Comparison of ENCODE assay signal across 1 cellular context in genomic region chr10:125144693-125145623, GRCh38.
TF ChIP-seq lines count a peak whose summit lies in the region.

No MANE protein-coding gene starts in this region.

TF ChIP-seq in K562, 482 proteins besides CTCF, POLR2A, EP300 and RAD21 (continued from another document):
- TF ChIP-seq PRMT5 (CRISPR knock-in tag; IDR thresholded peaks at IDR 0.05) (no peak), NFE2 (IDR thresholded peaks at IDR 0.05; ENCODE audit: low read depth) (no peak), MTF1 (CRISPR knock-in tag; IDR thresholded peaks at IDR 0.05; ENCODE audit: borderline replicate concordance) (no peak), ELF1 (tag; IDR thresholded peaks at IDR 0.05) (no peak), C11orf30 (IDR thresholded peaks at IDR 0.05; ENCODE audit: low read depth) (no peak), CSDE1 (IDR thresholded peaks at IDR 0.05) (no peak), IFI16 (CRISPR knock-in tag; IDR thresholded peaks at IDR 0.05) (no peak), THRB (CRISPR knock-in tag; conservative IDR thresholded peaks at IDR 0.05) (no peak), SUPT5H (IDR thresholded peaks at IDR 0.05) (no peak), TEAD4 (IDR thresholded peaks at IDR 0.05; ENCODE audit: low read length) (no peak), TEAD4 (CRISPR knock-in tag; IDR thresholded peaks at IDR 0.05; ENCODE audit: borderline replicate concordance) (no peak), IRF2 (CRISPR knock-in tag; IDR thresholded peaks at IDR 0.05) (no peak), ZNF766 (CRISPR knock-in tag; conservative IDR thresholded peaks at IDR 0.05) (no peak), HOXB6 (CRISPR knock-in tag; IDR thresholded peaks at IDR 0.05; ENCODE audit: borderline replicate concordance) (no peak)
- TF ChIP-seq, protein P1, sequence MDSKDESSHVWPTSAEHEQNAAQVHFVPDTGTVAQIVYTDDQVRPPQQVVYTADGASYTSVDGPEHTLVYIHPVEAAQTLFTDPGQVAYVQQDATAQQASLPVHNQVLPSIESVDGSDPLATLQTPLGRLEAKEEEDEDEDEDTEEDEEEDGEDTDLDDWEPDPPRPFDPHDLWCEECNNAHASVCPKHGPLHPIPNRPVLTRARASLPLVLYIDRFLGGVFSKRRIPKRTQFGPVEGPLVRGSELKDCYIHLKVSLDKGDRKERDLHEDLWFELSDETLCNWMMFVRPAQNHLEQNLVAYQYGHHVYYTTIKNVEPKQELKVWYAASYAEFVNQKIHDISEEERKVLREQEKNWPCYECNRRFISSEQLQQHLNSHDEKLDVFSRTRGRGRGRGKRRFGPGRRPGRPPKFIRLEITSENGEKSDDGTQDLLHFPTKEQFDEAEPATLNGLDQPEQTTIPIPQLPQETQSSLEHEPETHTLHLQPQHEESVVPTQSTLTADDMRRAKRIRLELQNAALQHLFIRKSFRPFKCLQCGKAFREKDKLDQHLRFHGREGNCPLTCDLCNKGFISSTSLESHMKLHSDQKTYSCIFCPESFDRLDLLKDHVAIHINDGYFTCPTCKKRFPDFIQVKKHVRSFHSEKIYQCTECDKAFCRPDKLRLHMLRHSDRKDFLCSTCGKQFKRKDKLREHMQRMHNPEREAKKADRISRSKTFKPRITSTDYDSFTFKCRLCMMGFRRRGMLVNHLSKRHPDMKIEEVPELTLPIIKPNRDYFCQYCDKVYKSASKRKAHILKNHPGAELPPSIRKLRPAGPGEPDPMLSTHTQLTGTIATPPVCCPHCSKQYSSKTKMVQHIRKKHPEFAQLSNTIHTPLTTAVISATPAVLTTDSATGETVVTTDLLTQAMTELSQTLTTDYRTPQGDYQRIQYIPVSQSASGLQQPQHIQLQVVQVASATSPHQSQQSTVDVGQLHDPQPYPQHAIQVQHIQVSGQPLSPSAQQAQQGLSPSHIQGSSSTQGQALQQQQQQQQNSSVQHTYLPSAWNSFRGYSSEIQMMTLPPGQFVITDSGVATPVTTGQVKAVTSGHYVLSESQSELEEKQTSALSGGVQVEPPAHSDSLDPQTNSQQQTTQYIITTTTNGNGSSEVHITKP (IDR thresholded peaks at IDR 0.05; ENCODE audit: partially characterized antibody): no peak
- TF ChIP-seq, protein P2, sequence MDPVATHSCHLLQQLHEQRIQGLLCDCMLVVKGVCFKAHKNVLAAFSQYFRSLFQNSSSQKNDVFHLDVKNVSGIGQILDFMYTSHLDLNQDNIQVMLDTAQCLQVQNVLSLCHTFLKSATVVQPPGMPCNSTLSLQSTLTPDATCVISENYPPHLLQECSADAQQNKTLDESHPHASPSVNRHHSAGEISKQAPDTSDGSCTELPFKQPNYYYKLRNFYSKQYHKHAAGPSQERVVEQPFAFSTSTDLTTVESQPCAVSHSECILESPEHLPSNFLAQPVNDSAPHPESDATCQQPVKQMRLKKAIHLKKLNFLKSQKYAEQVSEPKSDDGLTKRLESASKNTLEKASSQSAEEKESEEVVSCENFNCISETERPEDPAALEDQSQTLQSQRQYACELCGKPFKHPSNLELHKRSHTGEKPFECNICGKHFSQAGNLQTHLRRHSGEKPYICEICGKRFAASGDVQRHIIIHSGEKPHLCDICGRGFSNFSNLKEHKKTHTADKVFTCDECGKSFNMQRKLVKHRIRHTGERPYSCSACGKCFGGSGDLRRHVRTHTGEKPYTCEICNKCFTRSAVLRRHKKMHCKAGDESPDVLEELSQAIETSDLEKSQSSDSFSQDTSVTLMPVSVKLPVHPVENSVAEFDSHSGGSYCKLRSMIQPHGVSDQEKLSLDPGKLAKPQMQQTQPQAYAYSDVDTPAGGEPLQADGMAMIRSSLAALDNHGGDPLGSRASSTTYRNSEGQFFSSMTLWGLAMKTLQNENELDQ (CRISPR knock-in tag; IDR thresholded peaks at IDR 0.05; ENCODE audit: borderline replicate concordance): no peak
- TF ChIP-seq, protein P3, sequence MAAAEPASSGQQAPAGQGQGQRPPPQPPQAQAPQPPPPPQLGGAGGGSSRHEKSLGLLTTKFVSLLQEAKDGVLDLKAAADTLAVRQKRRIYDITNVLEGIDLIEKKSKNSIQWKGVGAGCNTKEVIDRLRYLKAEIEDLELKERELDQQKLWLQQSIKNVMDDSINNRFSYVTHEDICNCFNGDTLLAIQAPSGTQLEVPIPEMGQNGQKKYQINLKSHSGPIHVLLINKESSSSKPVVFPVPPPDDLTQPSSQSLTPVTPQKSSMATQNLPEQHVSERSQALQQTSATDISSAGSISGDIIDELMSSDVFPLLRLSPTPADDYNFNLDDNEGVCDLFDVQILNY (CRISPR knock-in tag; IDR thresholded peaks at IDR 0.05): no peak
